ENCODE assay signal across 8 cellular contexts in genomic region chr14:88005978-88006851, GRCh38. TPM values are rescaled to one million over a fixed set of nuclear protein-coding genes. Genes with fewer than 3 reads are reported as not detected.
DNase-seq lines count a peak whose midpoint lies in the region; ATAC-seq and TF ChIP-seq lines count a peak whose summit lies in the region.

No MANE protein-coding gene starts in this region.

- peak overlapping the region; percentile 88 for H3K27ac ChIP-seq in CD4-positive, alpha-beta memory T cell (ENCODE audit: low read depth, low read length)
- H3K27ac ChIP-seq in Karpas-422 (ENCODE audit: low read length) (no peak overlapping the region), upper lobe of right lung (peak overlapping the region; percentile 67)

- no peaks in the 10 kb centered on the region for H3K9me3 ChIP-seq in CD4-positive, alpha-beta memory T cell (ENCODE audit: control insufficient read depth in 1 of 2, low read length in 2 of 2)
- H3K9me3 ChIP-seq in Karpas-422 (ENCODE audit: low read length) (no peaks in the 10 kb centered on the region), mononuclear cell (ENCODE audit: low read depth, low read length) (no peaks in the 10 kb centered on the region), upper lobe of right lung (no peaks in the 10 kb centered on the region)

- no peak overlapping the region for H3K9ac ChIP-seq in Karpas-422 (ENCODE audit: low read length)

- DNase-seq in CD4-positive, alpha-beta memory T cell = peak; percentile 82 to 92 (median 87)
- peak; percentile 56 for DNase-seq in Karpas-422
- DNase-seq in activated CD8-positive, alpha-beta memory T cell treated with anti-CD3 and anti-CD28 coated beads, Interleukin-2, amount 50 U/mL, for 48 hours = peak; percentile 71
- DNase-seq in upper lobe of right lung = no peak
- no peak for DNase-seq in COR-L47 (lab: John Stamatoyannopoulos, UW)
- no peak for DNase-seq in NCI-H2107 (lab: John Stamatoyannopoulos, UW)

- no peak overlapping the region for H2AFZ ChIP-seq in Karpas-422 (ENCODE audit: low read length)

- H4K20me1 ChIP-seq in Karpas-422 (ENCODE audit: insufficient read depth, low read depth, low read length) = no peaks in the 10 kb centered on the region

- H3K9me3 Mint-ChIP-seq in CD4-positive, alpha-beta memory T cell = no peaks in the 10 kb centered on the region

- peak overlapping the region; percentile 71 for H3K4me2 ChIP-seq in Karpas-422 (ENCODE audit: low read depth, low read length, poor library complexity, severe bottlenecking)

- intact Hi-C loops in CD4-positive, alpha-beta memory T cell (cut with micrococcal nuclease) = loop anchor here (1.0 to 5.0 kb wide), 4 partner anchors 13 to 551 kb away; partner anchors contain the start of genes GALC and PTPN21
- intact Hi-C loops in upper lobe of right lung (cut with DNase I) = no loop called here

- CTCF ChIA-PET in CD4-positive, alpha-beta memory T cell (lab: Charles Lee; ENCODE audit: partially characterized antibody) = interaction anchor here (1.1 to 3.7 kb wide), 7 partner anchors 11 to 183 kb away, joined by 3 to 15 read pairs (median 6); partner anchors contain the start of gene GALC

- peaks cover 6% of the 10 kb centered on the region for H3K36me3 ChIP-seq in CD4-positive, alpha-beta memory T cell (ENCODE audit: insufficient read depth, low read length)
- H3K36me3 ChIP-seq in Karpas-422 (ENCODE audit: insufficient read depth, low read length) = no peaks in the 10 kb centered on the region
- H3K36me3 ChIP-seq in upper lobe of right lung = no peaks in the 10 kb centered on the region

- no peaks in the 10 kb centered on the region for H3K79me2 ChIP-seq in Karpas-422 (ENCODE audit: low read length)

- ATAC-seq in GM21515 (IDR thresholded peaks at IDR 0.05; ENCODE audit: unreplicated experiment) (peak; percentile 89), upper lobe of right lung (peak; percentile 94)

- H3K27me3 Mint-ChIP-seq in CD4-positive, alpha-beta memory T cell = no peaks in the 10 kb centered on the region

- H3K9me2 ChIP-seq in Karpas-422 (replicated peaks; ENCODE audit: insufficient read depth, low read length) = no peaks in the 10 kb centered on the region

- POLR2A ChIA-PET in CD4-positive, alpha-beta memory T cell (lab: Charles Lee; ENCODE audit: partially characterized antibody) = interaction anchor here (0.6 to 6.8 kb wide), 19 partner anchors 10 to 1410 kb away, joined by 3 to 207 read pairs (median 4); partner anchors contain the start of gene GALC

- H3K36me3 Mint-ChIP-seq in CD4-positive, alpha-beta memory T cell = peaks cover 22 to 38% of the 10 kb centered on the region in 2 donors

- peaks cover 42 to 74% (median 54%) of the 10 kb centered on the region in 4 donors for H3K4me1 Mint-ChIP-seq in CD4-positive, alpha-beta memory T cell

- H3K27ac Mint-ChIP-seq in CD4-positive, alpha-beta memory T cell = peak overlapping the region; percentile 97 to 99 (median 99)

- peak overlapping the region; percentile 77 to 97 (median 88) for H3K4me3 Mint-ChIP-seq in CD4-positive, alpha-beta memory T cell

- peaks cover 56% of the 10 kb centered on the region for H3K4me1 ChIP-seq in CD4-positive, alpha-beta memory T cell (ENCODE audit: insufficient read depth, low read length)
- H3K4me1 ChIP-seq in Karpas-422 (ENCODE audit: low read length) = peaks cover 28% of the 10 kb centered on the region
- H3K4me1 ChIP-seq in mononuclear cell (ENCODE audit: insufficient read depth, low read length) = peaks cover 51% of the 10 kb centered on the region
- H3K4me1 ChIP-seq in upper lobe of right lung = no peaks in the 10 kb centered on the region

- peak overlapping the region; percentile 49 to 73 for H3K4me3 ChIP-seq in CD4-positive, alpha-beta memory T cell (ENCODE audit: low read length in 2 of 2)
- H3K4me3 ChIP-seq in Karpas-422 (ENCODE audit: low read length) (peak overlapping the region; percentile 60), mononuclear cell (ENCODE audit: low read length) (peak overlapping the region; percentile 60), upper lobe of right lung (peak overlapping the region; percentile 42)

- TF ChIP-seq CTCF in upper lobe of right lung (IDR thresholded peaks at IDR 0.05) = no peak

- no peaks in the 10 kb centered on the region for H3K27me3 ChIP-seq in CD4-positive, alpha-beta memory T cell (ENCODE audit: insufficient read depth, low read length)
- no peaks in the 10 kb centered on the region for H3K27me3 ChIP-seq in Karpas-422 (ENCODE audit: low read length)
- H3K27me3 ChIP-seq in mononuclear cell (ENCODE audit: insufficient read depth, low read length) = no peaks in the 10 kb centered on the region
- no peaks in the 10 kb centered on the region for H3K27me3 ChIP-seq in upper lobe of right lung

RNA-seq across cellular contexts. Expression of gene GPR65, which starts 1.3 kb away (rescaled TPM):
- 10 to 100 TPM; 14.2 to 15.5 TPM for total RNA-seq in CD4-positive, alpha-beta memory T cell
- polyA plus RNA-seq in CD4-positive, alpha-beta memory T cell = 10 to 100 TPM; 26.0 to 35.0 TPM
- total RNA-seq in Karpas-422 (2014; rRNA removed; shearing (Covaris generic); ENCODE audit: low replicate concordance) = 4.4 and 8.1 TPM in 2 replicates
- 30.2 TPM for total RNA-seq in mononuclear cell
- total RNA-seq in upper lobe of right lung = 7.7 TPM

RNA-seq across cellular contexts. Expression of gene GALC, which starts 13.2 kb away (rescaled TPM):
- total RNA-seq in CD4-positive, alpha-beta memory T cell = 10 to 100 TPM; 26.6 to 28.7 TPM
- 10 to 100 TPM; 23.4 to 27.9 TPM for polyA plus RNA-seq in CD4-positive, alpha-beta memory T cell
- 20.3 and 33.4 TPM in 2 replicates for total RNA-seq in Karpas-422 (2014; rRNA removed; shearing (Covaris generic); ENCODE audit: low replicate concordance)
- total RNA-seq in mononuclear cell (28.0 TPM), upper lobe of right lung (47.4 TPM)

Comparison
In these comparisons a context has a peak if more than half of its experiments do, and no peak if none do; other contexts are left out.
1. DNase-seq: peak in CD4-positive, alpha-beta memory T cell (5 of 5), Karpas-422 (single experiment) and activated CD8-positive, alpha-beta memory T cell treated with anti-CD3 and anti-CD28 coated beads, Interleukin-2, amount 50 U/mL, for 48 hours (single experiment); none in upper lobe of right lung (single experiment), COR-L47 (single experiment) and NCI-H2107 (single experiment).
2. Peak in every context shown above with its lines, with median percentiles within 50 percentile points of each other: H3K4me3 ChIP-seq.